1 cellular context compared by ENCODE assay signal in genomic region chr12:122869207-122869973, GRCh38.
TF ChIP-seq lines count a peak whose summit lies in the region.

No MANE protein-coding gene starts in this region.

TF ChIP-seq in SK-N-SH treated with all-trans-retinoic acid at 6 μM for 48 hours, 23 proteins besides CTCF, POLR2A, EP300 and RAD21:
- TF ChIP-seq CREB5 (CRISPR knock-in tag; IDR thresholded peaks at IDR 0.05; ENCODE audit: low read depth) (no peak), POU6F1 (CRISPR knock-in tag; IDR thresholded peaks at IDR 0.05; ENCODE audit: borderline replicate concordance, low read depth) (no peak), TSHZ2 (CRISPR knock-in tag; IDR thresholded peaks at IDR 0.05) (no peak), ZFP30 (CRISPR knock-in tag; IDR thresholded peaks at IDR 0.05) (no peak), ZNF70 (CRISPR knock-in tag; IDR thresholded peaks at IDR 0.05) (no peak), CSRNP3 (CRISPR knock-in tag; IDR thresholded peaks at IDR 0.05) (no peak)
